15 cellular contexts compared by ENCODE assay signal in genomic region chr7:140581411-140581810, GRCh38. TPM values are rescaled to one million over a fixed set of nuclear protein-coding genes. Genes with fewer than 3 reads are reported as not detected.
"Had no signal": no experiment of that assay in that cellular context is flagged by ENCODE, and none has a peak within 500 bp of the region (broad histone marks: within the 10 kb centered on the region; RNA-seq: fewer than 3 reads in every experiment).

No MANE protein-coding gene starts in this region.

- H3K4me1 ChIP-seq: right atrium auricular region, suprapubic skin had no signal

- H3K36me3 ChIP-seq: suprapubic skin had no signal

- ATAC-seq: activated CD8-positive, alpha-beta T cell treated with anti-CD3 and anti-CD28 coated beads for 36 hours had no signal

- H3K27ac ChIP-seq: heart right ventricle, skin epidermis, suprapubic skin had no signal

- H3K4me3 ChIP-seq: heart right ventricle, right atrium auricular region, skin epidermis, suprapubic skin had no signal

- H3K9me3 ChIP-seq: heart right ventricle, right atrium auricular region, suprapubic skin had no signal

- H3K27me3 ChIP-seq: heart right ventricle, right atrium auricular region, suprapubic skin had no signal

- DNase-seq: activated CD4-positive, alpha-beta T cell treated with anti-CD3 and anti-CD28 coated beads for 4 hours; activated CD8-positive, alpha-beta T cell treated with anti-CD3 and anti-CD28 coated beads for 36 hours; activated naive CD8-positive, alpha-beta T cell treated with anti-CD3 and anti-CD28 coated beads for 36 hours; activated T-cell treated with anti-CD3 and anti-CD28 coated beads, Interleukin-2, amount 50 U/mL, for 48 hours; cortex of kidney; effector CD8-positive, alpha-beta T cell; foreskin melanocyte; heart right ventricle; naive B cell; stimulated activated CD4-positive, alpha-beta T cell treated with anti-CD3 and anti-CD28 coated beads, Interleukin-4, amount 100 ng/mL, for 24 hours; stimulated activated naive CD4-positive, alpha-beta T cell had no signal

RNA-seq across cellular contexts. Expression of gene DENND2A, which starts 59.2 kb away (rescaled TPM):
- total RNA-seq: activated CD8-positive, alpha-beta T cell treated with anti-CD3 and anti-CD28 coated beads for 36 hours; activated naive CD8-positive, alpha-beta T cell treated with anti-CD3 and anti-CD28 coated beads for 36 hours; mononuclear cell had no signal
